18 cellular contexts compared by ENCODE assay signal in genomic region chr12:43893670-43894069, GRCh38. TPM values are rescaled to one million over a fixed set of nuclear protein-coding genes. Genes with fewer than 3 reads are reported as not detected.
DNase-seq lines count a peak whose midpoint lies in the region; ATAC-seq and TF ChIP-seq lines count a peak whose summit lies in the region.
"Had no signal": no experiment of that assay in that cellular context is flagged by ENCODE, and none has a peak within 500 bp of the region (broad histone marks: within the 10 kb centered on the region; RNA-seq: fewer than 3 reads in every experiment).

No MANE protein-coding gene starts in this region.

- ATAC-seq in GM21390 (IDR thresholded peaks at IDR 0.05; ENCODE audit: unreplicated experiment) (no peak), GM18870 (IDR thresholded peaks at IDR 0.05; ENCODE audit: unreplicated experiment) (no peak), lower lobe of right lung (no peak)
- ATAC-seq: heart left ventricle, sciatic nerve had no signal

- no peaks in the 10 kb centered on the region for H3K9me3 ChIP-seq in lower lobe of right lung
- H3K9me3 ChIP-seq: heart left ventricle, tibial nerve had no signal

- TF ChIP-seq CTCF in HFF-Myc (IDR thresholded peaks at IDR 0.05; ENCODE audit: low read depth, low read length, missing control alignments), result no peak
- TF ChIP-seq CTCF in lower lobe of right lung (IDR thresholded peaks at IDR 0.05), result no peak

- H3K4me1 ChIP-seq in lower lobe of right lung, result no peaks in the 10 kb centered on the region
- H3K4me1 ChIP-seq: heart left ventricle, tibial nerve had no signal

- H3K27ac ChIP-seq in lower lobe of right lung, result no peak overlapping the region
- H3K27ac ChIP-seq: heart left ventricle, tibial nerve had no signal

- DNase-seq in AG20443 (ENCODE audit: low spot score), result peak; percentile 16
- DNase-seq in HFF-Myc (ENCODE audit: extremely low read depth, low read depth), result peak; percentile 4
- DNase-seq in astrocyte of the hippocampus (ENCODE audit: low read depth, low spot score), result peak; percentile 35
- DNase-seq in fibroblast of the conjunctiva (ENCODE audit: low read depth), result peak; percentile 9
- no peak for DNase-seq in NCI-H69 (lab: John Stamatoyannopoulos, UW)
- DNase-seq in lower lobe of right lung, result no peak
- DNase-seq: activated CD4-positive, CD25-positive, alpha-beta regulatory T cell treated with anti-CD3 and anti-CD28 coated beads, Interleukin-2, amount 50 U/mL, for 72 hours; DMS79 treated with DMSO at 0.1 percent for 48 hours; heart left ventricle; NCI-H146; NK-92 treated with Interleukin-12 subunit alpha and Interleukin-12 subunit beta, amount 100 ng/mL, for 24 hours; stimulated activated CD4-positive, alpha-beta T cell treated with anti-CD3 and anti-CD28 coated beads, Interleukin-1b, Interleukin-23, amount 100 ng/mL, for 48 hours; stimulated activated naive CD4-positive, alpha-beta T cell had no signal

- intact Hi-C loops in lower lobe of right lung (cut with DNase I), result no loop called here

- no peak overlapping the region for H3K4me3 ChIP-seq in HFF-Myc (replicated peaks; ENCODE audit: low read depth, low read length)
- H3K4me3 ChIP-seq in lower lobe of right lung, result no peak overlapping the region
- H3K4me3 ChIP-seq: heart left ventricle, lung, tibial nerve had no signal

- H3K27me3 ChIP-seq in lower lobe of right lung (ENCODE audit: low read depth), result no peaks in the 10 kb centered on the region
- H3K27me3 ChIP-seq: heart left ventricle, tibial nerve had no signal

- H3K36me3 ChIP-seq in lower lobe of right lung, result no peaks in the 10 kb centered on the region
- H3K36me3 ChIP-seq: heart left ventricle, tibial nerve had no signal

RNA-seq across cellular contexts. Expression of gene TMEM117, which starts 57.8 kb away (rescaled TPM):
- total RNA-seq in lower lobe of right lung, result 4.5 TPM

Comparison
In these comparisons a context has a peak if more than half of its experiments do, and no peak if none do; other contexts are left out.
1. DNase-seq: peak in AG20443 (single experiment), HFF-Myc (single experiment), astrocyte of the hippocampus (single experiment) and fibroblast of the conjunctiva (single experiment); none in NCI-H69 (single experiment) and lower lobe of right lung (single experiment).